8 cellular contexts compared by ENCODE assay signal in the genomic region with DNA sequence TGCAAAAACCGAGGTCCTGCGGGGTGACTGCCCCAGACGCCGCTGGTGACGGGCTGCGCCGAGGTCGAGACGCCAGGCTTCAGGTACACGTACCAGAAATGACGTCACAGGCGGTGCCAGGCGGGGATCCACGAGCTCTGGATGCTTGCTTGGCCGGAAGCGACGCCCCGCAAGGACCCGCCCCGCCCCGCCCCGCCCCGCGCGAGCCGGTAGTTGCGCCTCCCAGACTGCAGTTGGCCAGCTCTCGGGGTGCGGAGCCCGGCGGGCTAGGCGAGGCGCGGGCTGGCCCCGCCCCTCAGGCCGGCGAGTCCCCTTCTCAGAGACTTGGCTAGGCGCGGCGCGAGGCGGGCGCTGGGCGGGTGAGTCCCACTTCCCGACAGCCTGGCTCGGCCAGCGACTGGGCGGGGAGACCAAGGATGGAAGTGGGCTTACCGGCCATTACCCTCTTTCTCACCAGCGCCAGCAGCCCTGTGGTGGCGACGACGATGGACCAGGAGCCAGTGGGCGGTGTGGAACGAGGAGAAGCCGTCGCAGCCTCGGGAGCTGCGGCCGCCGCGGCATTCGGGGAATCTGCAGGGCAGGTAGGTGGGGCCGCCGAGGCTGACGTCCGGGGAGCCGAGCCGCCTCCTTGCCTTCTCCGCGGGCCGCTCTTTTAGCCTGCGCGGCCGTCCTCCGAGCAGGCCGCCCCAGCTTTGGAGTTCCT. TPM values are rescaled to one million over a fixed set of nuclear protein-coding genes. Genes with fewer than 3 reads are reported as not detected.
DNase-seq lines count a peak whose midpoint lies in the region; ATAC-seq and TF ChIP-seq lines count a peak whose summit lies in the region.

A gene with protein sequence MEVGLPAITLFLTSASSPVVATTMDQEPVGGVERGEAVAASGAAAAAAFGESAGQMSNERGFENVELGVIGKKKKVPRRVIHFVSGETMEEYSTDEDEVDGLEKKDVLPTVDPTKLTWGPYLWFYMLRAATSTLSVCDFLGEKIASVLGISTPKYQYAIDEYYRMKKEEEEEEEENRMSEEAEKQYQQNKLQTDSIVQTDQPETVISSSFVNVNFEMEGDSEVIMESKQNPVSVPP (plus strand): TSS at position 225 of the 703 bp plus-strand sequence. CDS start 192 bp downstream, at position 417.

- H3K4me3 ChIP-seq in astrocyte of the cerebellum (ENCODE audit: low read depth, low read length) (peak within 1 kb of the TSS; percentile 96), rectal smooth muscle tissue (ENCODE audit: low read length) (peak within 1 kb of the TSS; percentile 95), vagina (peak within 1 kb of the TSS; percentile 77 to 79)

- H3K9ac ChIP-seq in rectal smooth muscle tissue (ENCODE audit: low read length): peak within 1 kb of the TSS; percentile 80

- TF ChIP-seq CTCF in astrocyte of the cerebellum (IDR thresholded peaks at IDR 0.05; ENCODE audit: low read depth, low read length, missing control alignments) (no peak), vagina (IDR thresholded peaks at IDR 0.05) (no peak)

- no peaks in the 10 kb centered on the region for H3K27me3 ChIP-seq in rectal smooth muscle tissue (ENCODE audit: control insufficient read depth, insufficient read depth, low read length)
- H3K27me3 ChIP-seq in vagina: no peaks in the 10 kb centered on the region

- H3K4me1 ChIP-seq in rectal smooth muscle tissue (ENCODE audit: control insufficient read depth, insufficient read depth, low read length): peaks cover 2% of the 10 kb centered on the region
- peaks cover 31% of the 10 kb centered on the region for H3K4me1 ChIP-seq in vagina

- H3K36me3 ChIP-seq in rectal smooth muscle tissue (ENCODE audit: control insufficient read depth, insufficient read depth, low read length) (no peaks in the 10 kb centered on the region), vagina (no peaks in the 10 kb centered on the region)

- TF ChIP-seq POLR2A in vagina (IDR thresholded peaks at IDR 0.05): peak; percentile 29 to 80

- H3K27ac ChIP-seq in rectal smooth muscle tissue (ENCODE audit: low read depth, low read length): peak within 1 kb of the TSS; percentile 98
- H3K27ac ChIP-seq in vagina: peak within 1 kb of the TSS; percentile 88

- no peaks in the 10 kb centered on the region for H3K9me3 ChIP-seq in vagina

- peak; percentile 94 to 97 for DNase-seq in NCI-H2081 (lab: John Stamatoyannopoulos, UW)
- DNase-seq in T-helper 9 cell: peak; percentile 99
- DNase-seq in astrocyte of the cerebellum (ENCODE audit: low read depth): peak; percentile 87
- DNase-seq in hepatic stellate cell (ENCODE audit: low spot score): peak; percentile 97
- peak; percentile 98 to 99 for DNase-seq in vagina (ENCODE audit: extremely low spot score in 2 of 2)

- ATAC-seq in GM18517 (IDR thresholded peaks at IDR 0.05; ENCODE audit: unreplicated experiment) (peak; percentile 94), HG03039 (IDR thresholded peaks at IDR 0.05; ENCODE audit: unreplicated experiment) (peak; percentile 89)

- in situ Hi-C loops in astrocyte of the cerebellum (cut with HindIII; ENCODE audit: low sequenced_read_pairs): no loop called here

- intact Hi-C loops in vagina (cut with DNase I): loop anchor here (2.0 to 10.0 kb wide), 4 partner anchors 63 to 249 kb away; a partner anchor contains a TSS

RNA-seq across cellular contexts. Expression of the gene that starts here (rescaled TPM):
- 41.3 TPM for total RNA-seq in vagina

Comparison
In these comparisons a context has a peak if more than half of its experiments do, and no peak if none do; other contexts are left out.
1. Peak in every context shown above with its lines: DNase-seq, ATAC-seq, H3K4me3 ChIP-seq and H3K27ac ChIP-seq.